1 cellular context compared by ENCODE assay signal in the genomic region with DNA sequence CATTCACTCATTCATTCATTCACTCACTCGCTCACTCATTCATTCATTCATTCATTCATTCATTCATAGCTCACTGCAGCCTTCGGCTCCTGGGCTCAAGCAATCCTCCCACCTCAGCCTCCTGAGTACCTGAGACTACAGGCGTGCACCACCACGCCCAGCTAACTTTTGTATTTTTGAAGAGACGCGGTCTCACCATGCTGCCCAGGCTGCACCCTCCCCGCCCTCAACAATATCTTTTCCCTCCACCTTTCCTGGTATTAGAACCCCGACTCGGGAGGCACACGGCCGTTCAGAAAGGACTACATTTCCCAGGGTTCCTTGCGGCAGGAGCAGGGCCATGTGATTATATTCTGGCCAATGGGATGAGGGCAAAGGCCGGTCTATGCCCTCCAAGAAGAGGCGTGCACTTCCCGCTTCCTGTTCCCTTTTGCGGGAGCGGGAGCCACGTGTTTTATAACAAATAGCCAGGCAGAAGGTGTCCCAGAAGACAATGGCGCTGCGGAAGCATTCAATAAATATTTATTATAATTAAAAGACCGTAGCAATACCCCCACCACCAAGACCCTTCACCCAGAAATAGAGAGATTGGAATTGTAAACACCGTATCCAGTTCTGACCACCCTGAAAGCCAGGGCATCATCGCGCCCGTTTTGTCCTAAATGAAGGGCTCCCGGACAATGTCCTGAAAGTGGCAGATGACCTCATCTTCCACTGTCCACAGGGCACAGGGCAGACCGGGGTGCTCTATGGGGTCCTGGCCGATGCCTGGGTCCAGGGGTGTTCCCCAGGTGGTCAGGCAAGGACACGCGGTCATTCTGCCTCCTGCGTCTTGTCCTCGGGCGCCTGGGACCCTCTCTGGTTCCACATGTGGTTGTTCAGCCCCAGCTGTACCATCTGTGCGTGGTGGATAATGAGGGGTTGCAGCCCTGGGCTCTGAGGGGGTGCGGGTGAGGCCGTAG.
TF ChIP-seq lines count a peak whose summit lies in the region.

No MANE protein-coding gene starts in this region.

TF ChIP-seq in H1, 55 proteins besides CTCF, POLR2A, EP300 and RAD21:
- TF ChIP-seq ASH2L (IDR thresholded peaks at IDR 0.05; ENCODE audit: low read length) (no peak), BRCA1 (IDR thresholded peaks at IDR 0.05; ENCODE audit: low read depth, low read length) (no peak), NANOG (IDR thresholded peaks at IDR 0.05; ENCODE audit: insufficient read depth, low read depth, low read length, poor library complexity, severe bottlenecking) (no peak), HDAC6 (IDR thresholded peaks at IDR 0.05; ENCODE audit: low read depth, low read length) (no peak), SAP30 (IDR thresholded peaks at IDR 0.05; ENCODE audit: insufficient read depth, insufficient replicate concordance, low read length) (no peak), BACH1 (IDR thresholded peaks at IDR 0.05; ENCODE audit: low read length) (no peak), CHD2 (IDR thresholded peaks at IDR 0.05; ENCODE audit: low read length) (peak; percentile 62), KDM5A (IDR thresholded peaks at IDR 0.05; ENCODE audit: low read length) (no peak), RNF2 (IDR thresholded peaks at IDR 0.05; ENCODE audit: borderline replicate concordance, low read depth, low read length, missing control alignments, poor library complexity, severe bottlenecking) (no peak), HDAC2 (IDR thresholded peaks at IDR 0.05; ENCODE audit: borderline replicate concordance in 1 of 2, low read depth in 2 of 2, low read length in 2 of 2) (no peak), SP4 (IDR thresholded peaks at IDR 0.05; ENCODE audit: low read length) (no peak), CBX5 (IDR thresholded peaks at IDR 0.05; ENCODE audit: low read depth, low read length) (no peak), RBBP5 (IDR thresholded peaks at IDR 0.05; ENCODE audit: borderline replicate concordance, low read depth, low read length) (no peak), TEAD4 (IDR thresholded peaks at IDR 0.05; ENCODE audit: low read depth, low read length) (no peak), EZH2 (IDR thresholded peaks at IDR 0.05; ENCODE audit: low read depth, low read length, severe bottlenecking) (no peak), KDM4A (IDR thresholded peaks at IDR 0.05; ENCODE audit: low read depth, low read length, severe bottlenecking) (peak; percentile 38), SUZ12 (IDR thresholded peaks at IDR 0.05; ENCODE audit: low read length) (no peak), CHD1 (IDR thresholded peaks at IDR 0.05; ENCODE audit: low read depth, low read length) (no peak), SIX5 (IDR thresholded peaks at IDR 0.05; ENCODE audit: low read depth, low read length) (peak; percentile 73), JUN (IDR thresholded peaks at IDR 0.05; ENCODE audit: low read depth, low read length) (no peak), CBX8 (IDR thresholded peaks at IDR 0.05; ENCODE audit: borderline replicate concordance, low read depth, low read length) (no peak), YY1 (IDR thresholded peaks at IDR 0.05; ENCODE audit: low read depth, low read length) (no peak), SP1 (IDR thresholded peaks at IDR 0.05; ENCODE audit: low read depth, low read length) (peak; percentile 64), GABPA (IDR thresholded peaks at IDR 0.05; ENCODE audit: borderline replicate concordance, insufficient read depth, low read length) (peak; percentile 73; the same call in 1 of the 2 replicates), SP2 (IDR thresholded peaks at IDR 0.05; ENCODE audit: low read length) (no peak), RFX5 (IDR thresholded peaks at IDR 0.05; ENCODE audit: borderline replicate concordance, low read depth, low read length) (no peak), CREB1 (IDR thresholded peaks at IDR 0.05) (no peak; the same call in 1 of the 2 replicates), JUND (IDR thresholded peaks at IDR 0.05; ENCODE audit: low read length) (no peak)
- TF ChIP-seq, protein P1, sequence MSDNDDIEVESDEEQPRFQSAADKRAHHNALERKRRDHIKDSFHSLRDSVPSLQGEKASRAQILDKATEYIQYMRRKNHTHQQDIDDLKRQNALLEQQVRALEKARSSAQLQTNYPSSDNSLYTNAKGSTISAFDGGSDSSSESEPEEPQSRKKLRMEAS (IDR thresholded peaks at IDR 0.05) = peak; percentile 99
- TF ChIP-seq, protein P2, sequence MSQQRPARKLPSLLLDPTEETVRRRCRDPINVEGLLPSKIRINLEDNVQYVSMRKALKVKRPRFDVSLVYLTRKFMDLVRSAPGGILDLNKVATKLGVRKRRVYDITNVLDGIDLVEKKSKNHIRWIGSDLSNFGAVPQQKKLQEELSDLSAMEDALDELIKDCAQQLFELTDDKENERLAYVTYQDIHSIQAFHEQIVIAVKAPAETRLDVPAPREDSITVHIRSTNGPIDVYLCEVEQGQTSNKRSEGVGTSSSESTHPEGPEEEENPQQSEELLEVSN (IDR thresholded peaks at IDR 0.05) = peak; percentile 100
- TF ChIP-seq, protein P3, sequence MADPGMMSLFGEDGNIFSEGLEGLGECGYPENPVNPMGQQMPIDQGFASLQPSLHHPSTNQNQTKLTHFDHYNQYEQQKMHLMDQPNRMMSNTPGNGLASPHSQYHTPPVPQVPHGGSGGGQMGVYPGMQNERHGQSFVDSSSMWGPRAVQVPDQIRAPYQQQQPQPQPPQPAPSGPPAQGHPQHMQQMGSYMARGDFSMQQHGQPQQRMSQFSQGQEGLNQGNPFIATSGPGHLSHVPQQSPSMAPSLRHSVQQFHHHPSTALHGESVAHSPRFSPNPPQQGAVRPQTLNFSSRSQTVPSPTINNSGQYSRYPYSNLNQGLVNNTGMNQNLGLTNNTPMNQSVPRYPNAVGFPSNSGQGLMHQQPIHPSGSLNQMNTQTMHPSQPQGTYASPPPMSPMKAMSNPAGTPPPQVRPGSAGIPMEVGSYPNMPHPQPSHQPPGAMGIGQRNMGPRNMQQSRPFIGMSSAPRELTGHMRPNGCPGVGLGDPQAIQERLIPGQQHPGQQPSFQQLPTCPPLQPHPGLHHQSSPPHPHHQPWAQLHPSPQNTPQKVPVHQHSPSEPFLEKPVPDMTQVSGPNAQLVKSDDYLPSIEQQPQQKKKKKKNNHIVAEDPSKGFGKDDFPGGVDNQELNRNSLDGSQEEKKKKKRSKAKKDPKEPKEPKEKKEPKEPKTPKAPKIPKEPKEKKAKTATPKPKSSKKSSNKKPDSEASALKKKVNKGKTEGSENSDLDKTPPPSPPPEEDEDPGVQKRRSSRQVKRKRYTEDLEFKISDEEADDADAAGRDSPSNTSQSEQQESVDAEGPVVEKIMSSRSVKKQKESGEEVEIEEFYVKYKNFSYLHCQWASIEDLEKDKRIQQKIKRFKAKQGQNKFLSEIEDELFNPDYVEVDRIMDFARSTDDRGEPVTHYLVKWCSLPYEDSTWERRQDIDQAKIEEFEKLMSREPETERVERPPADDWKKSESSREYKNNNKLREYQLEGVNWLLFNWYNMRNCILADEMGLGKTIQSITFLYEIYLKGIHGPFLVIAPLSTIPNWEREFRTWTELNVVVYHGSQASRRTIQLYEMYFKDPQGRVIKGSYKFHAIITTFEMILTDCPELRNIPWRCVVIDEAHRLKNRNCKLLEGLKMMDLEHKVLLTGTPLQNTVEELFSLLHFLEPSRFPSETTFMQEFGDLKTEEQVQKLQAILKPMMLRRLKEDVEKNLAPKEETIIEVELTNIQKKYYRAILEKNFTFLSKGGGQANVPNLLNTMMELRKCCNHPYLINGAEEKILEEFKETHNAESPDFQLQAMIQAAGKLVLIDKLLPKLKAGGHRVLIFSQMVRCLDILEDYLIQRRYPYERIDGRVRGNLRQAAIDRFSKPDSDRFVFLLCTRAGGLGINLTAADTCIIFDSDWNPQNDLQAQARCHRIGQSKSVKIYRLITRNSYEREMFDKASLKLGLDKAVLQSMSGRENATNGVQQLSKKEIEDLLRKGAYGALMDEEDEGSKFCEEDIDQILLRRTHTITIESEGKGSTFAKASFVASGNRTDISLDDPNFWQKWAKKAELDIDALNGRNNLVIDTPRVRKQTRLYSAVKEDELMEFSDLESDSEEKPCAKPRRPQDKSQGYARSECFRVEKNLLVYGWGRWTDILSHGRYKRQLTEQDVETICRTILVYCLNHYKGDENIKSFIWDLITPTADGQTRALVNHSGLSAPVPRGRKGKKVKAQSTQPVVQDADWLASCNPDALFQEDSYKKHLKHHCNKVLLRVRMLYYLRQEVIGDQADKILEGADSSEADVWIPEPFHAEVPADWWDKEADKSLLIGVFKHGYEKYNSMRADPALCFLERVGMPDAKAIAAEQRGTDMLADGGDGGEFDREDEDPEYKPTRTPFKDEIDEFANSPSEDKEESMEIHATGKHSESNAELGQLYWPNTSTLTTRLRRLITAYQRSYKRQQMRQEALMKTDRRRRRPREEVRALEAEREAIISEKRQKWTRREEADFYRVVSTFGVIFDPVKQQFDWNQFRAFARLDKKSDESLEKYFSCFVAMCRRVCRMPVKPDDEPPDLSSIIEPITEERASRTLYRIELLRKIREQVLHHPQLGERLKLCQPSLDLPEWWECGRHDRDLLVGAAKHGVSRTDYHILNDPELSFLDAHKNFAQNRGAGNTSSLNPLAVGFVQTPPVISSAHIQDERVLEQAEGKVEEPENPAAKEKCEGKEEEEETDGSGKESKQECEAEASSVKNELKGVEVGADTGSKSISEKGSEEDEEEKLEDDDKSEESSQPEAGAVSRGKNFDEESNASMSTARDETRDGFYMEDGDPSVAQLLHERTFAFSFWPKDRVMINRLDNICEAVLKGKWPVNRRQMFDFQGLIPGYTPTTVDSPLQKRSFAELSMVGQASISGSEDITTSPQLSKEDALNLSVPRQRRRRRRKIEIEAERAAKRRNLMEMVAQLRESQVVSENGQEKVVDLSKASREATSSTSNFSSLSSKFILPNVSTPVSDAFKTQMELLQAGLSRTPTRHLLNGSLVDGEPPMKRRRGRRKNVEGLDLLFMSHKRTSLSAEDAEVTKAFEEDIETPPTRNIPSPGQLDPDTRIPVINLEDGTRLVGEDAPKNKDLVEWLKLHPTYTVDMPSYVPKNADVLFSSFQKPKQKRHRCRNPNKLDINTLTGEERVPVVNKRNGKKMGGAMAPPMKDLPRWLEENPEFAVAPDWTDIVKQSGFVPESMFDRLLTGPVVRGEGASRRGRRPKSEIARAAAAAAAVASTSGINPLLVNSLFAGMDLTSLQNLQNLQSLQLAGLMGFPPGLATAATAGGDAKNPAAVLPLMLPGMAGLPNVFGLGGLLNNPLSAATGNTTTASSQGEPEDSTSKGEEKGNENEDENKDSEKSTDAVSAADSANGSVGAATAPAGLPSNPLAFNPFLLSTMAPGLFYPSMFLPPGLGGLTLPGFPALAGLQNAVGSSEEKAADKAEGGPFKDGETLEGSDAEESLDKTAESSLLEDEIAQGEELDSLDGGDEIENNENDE (IDR thresholded peaks at IDR 0.05; ENCODE audit: insufficient replicate concordance, low read length) = no peak
- TF ChIP-seq, protein P4, sequence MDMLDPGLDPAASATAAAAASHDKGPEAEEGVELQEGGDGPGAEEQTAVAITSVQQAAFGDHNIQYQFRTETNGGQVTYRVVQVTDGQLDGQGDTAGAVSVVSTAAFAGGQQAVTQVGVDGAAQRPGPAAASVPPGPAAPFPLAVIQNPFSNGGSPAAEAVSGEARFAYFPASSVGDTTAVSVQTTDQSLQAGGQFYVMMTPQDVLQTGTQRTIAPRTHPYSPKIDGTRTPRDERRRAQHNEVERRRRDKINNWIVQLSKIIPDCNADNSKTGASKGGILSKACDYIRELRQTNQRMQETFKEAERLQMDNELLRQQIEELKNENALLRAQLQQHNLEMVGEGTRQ (IDR thresholded peaks at IDR 0.05; ENCODE audit: low read length) = peak; percentile 95
- TF ChIP-seq, protein P5, sequence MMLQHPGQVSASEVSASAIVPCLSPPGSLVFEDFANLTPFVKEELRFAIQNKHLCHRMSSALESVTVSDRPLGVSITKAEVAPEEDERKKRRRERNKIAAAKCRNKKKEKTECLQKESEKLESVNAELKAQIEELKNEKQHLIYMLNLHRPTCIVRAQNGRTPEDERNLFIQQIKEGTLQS (IDR thresholded peaks at IDR 0.05; ENCODE audit: insufficient read depth, low read depth, low read length) = peak; percentile 85
